ENCODE assay signal across 22 cellular contexts in the genomic region with DNA sequence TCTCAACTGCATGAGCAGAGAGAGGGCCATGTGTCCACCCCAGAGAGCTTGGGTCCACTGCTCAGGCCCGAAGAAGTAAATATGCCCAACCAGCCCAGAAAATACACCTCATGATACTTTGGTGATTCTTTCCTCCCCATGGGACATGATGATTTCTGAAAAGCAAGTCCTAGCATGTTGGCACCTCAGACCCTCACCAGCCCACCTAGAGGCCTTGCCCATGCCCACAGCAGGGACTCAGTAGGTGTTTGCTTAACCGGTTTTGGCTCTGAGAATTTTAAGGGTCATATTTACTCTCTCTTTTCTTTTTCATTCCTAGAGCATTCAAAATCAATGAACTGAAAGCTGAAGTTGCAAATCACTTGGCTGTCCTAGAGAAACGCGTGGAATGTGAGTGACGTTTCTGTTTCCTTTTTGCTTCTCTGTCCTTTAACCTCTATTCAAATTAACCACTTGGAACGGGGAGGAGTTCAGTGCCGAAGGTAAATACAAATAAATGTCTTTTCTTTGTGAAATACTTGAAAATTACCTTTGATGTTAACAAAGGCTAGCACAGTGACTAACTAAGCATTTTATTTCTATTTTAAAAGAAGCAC.
A peak's percentile ranks its signal among the peaks of the same experiment; 100 is the strongest.
DNase-seq lines count a peak whose midpoint lies in the region; ATAC-seq, FAIRE-seq and TF ChIP-seq lines count a peak whose summit lies in the region.
"Had no signal": no experiment of that assay in that cellular context is flagged by ENCODE, and none has a peak within 500 bp of the region (broad histone marks: within the 10 kb centered on the region; RNA-seq: fewer than 3 reads in every experiment).

No MANE protein-coding gene starts in this region.

- DNase-seq in activated effector memory CD4-positive, alpha-beta T cell treated with anti-CD3 and anti-CD28 coated beads, Interleukin-2, amount 50 U/mL, for 16 hours = peak; percentile 31
- DNase-seq in activated effector memory CD4-positive, alpha-beta T cell treated with Interleukin-2 at 50 U/mL for 16 hours = no peak
- no peak for DNase-seq in H1 (ENCODE audit: low read depth in 1 of 2, low spot score in 2 of 2)
- peak; percentile 5 for DNase-seq in midbrain (lab: John Stamatoyannopoulos, UW)
- DNase-seq in NCI-H510A treated with DMSO at 0.1 percent for 48 hours (lab: John Stamatoyannopoulos, UW) = no peak
- DNase-seq in SW 1271 (lab: John Stamatoyannopoulos, UW) = no peak
- DNase-seq: 8988T; activated CD8-positive, alpha-beta T cell treated with anti-CD3 and anti-CD28 coated beads for 36 hours; activated naive CD8-positive, alpha-beta T cell treated with anti-CD3 and anti-CD28 coated beads, Interleukin-2, amount 10 ng/mL, durations not matched to agents 7 days and 5 days; activated T-cell treated with anti-CD3 and anti-CD28 coated beads, Interleukin-2, amount 50 U/mL, for 48 hours; DMS153; left ventricle myocardium inferior; naive B cell; NCI-H1436; NCI-H345; psoas muscle; tibial artery had no signal

- no peak overlapping the region for H2BK12ac ChIP-seq in H1 (ENCODE audit: low read depth, low read length)

- peaks cover 0 to 21% (median 12%) of the 10 kb centered on the region in 4 experiments; a peak in 6 of 8 replicates for H3K36me3 ChIP-seq in H1 (ENCODE audit: control insufficient read depth in 2 of 4, insufficient read depth in 4 of 4, low read length in 3 of 4)
- H3K36me3 ChIP-seq: BLaER1, HAP-1 had no signal

- H3K23me2 ChIP-seq in H1 (ENCODE audit: low read depth, low read length) = no peaks in the 10 kb centered on the region; the same call in 1 of the 2 replicates

- no peak overlapping the region for H3K9ac ChIP-seq in H1 (replicated peaks in 1 of 4; ENCODE audit: extremely low read depth in 1 of 4, low read depth in 3 of 4, low read length in 3 of 4)
- H3K9ac ChIP-seq: BLaER1 had no signal

- peak overlapping the region; percentile 37; the same call in 1 of the 2 replicates for H3K27ac ChIP-seq in H1 (ENCODE audit: low read depth, low read length)
- H3K27ac ChIP-seq: BLaER1, left ventricle myocardium inferior, psoas muscle, tibial artery had no signal

- H3K18ac ChIP-seq in H1 (ENCODE audit: extremely low read depth, low read length) = no peak overlapping the region; the same call in 1 of the 2 replicates

- H3K23ac ChIP-seq in H1 (ENCODE audit: insufficient read length) = no peak overlapping the region

- no peak overlapping the region for H3K4me3 ChIP-seq in H1 (ENCODE audit: extremely low read depth in 1 of 4, insufficient read depth in 2 of 4, low read depth in 3 of 4, low read length in 4 of 4)
- H3K4me3 ChIP-seq: BLaER1, HAP-1, left ventricle myocardium inferior, psoas muscle, tibial artery had no signal

- 0 out of 2 replicates have a peak, but pooled peaks cover 2% of the 10 kb centered on the region for H3K79me1 ChIP-seq in H1 (ENCODE audit: low read depth, low read length)

- H2AFZ ChIP-seq in H1 (ENCODE audit: low read length) = no peak overlapping the region

- no peak overlapping the region for H3K14ac ChIP-seq in H1 (ENCODE audit: insufficient read length)

- no peak overlapping the region for H3K56ac ChIP-seq in H1 (replicated peaks; ENCODE audit: insufficient read length, low read depth, low read length)

- no peak for TF ChIP-seq RAD21 in H1 (IDR thresholded peaks at IDR 0.05 in 1 of 2, conservative IDR thresholded peaks at IDR 0.05 in 1 of 2; ENCODE audit: low read depth in 2 of 2, low read length in 2 of 2)

- 66% methylated on average over 7 of the region's 7 CpGs; no CpG with 5 or more reads in 1 of the 2 experiments for WGBS in H1 (ENCODE audit: extremely low coverage in 1 of 2, insufficient coverage in 1 of 2, insufficient read length in 1 of 2, insufficient replicate concordance in 2 of 2, low coverage in 1 of 2, low lambda C conversion rate in 2 of 2, missing lambda C conversion rate in 1 of 2), 2 experiments

- peaks cover 0 to 1% of the 10 kb centered on the region in 2 experiments for H4K20me1 ChIP-seq in H1 (replicated peaks in 1 of 2; ENCODE audit: control insufficient read depth in 1 of 2, insufficient read depth in 2 of 2, low read length in 2 of 2)
- H4K20me1 ChIP-seq: BLaER1 had no signal

- ATAC-seq in HG03045 (IDR thresholded peaks at IDR 0.05; ENCODE audit: unreplicated experiment) (no peak), HG03354 (IDR thresholded peaks at IDR 0.05; ENCODE audit: poor library complexity, severe bottlenecking, unreplicated experiment) (no peak)
- ATAC-seq: activated CD8-positive, alpha-beta T cell treated with anti-CD3 and anti-CD28 coated beads for 36 hours; psoas muscle; stimulated activated effector memory CD8-positive, alpha-beta T cell treated with anti-CD3 and anti-CD28 coated beads, Interleukin-12 subunit alpha, Interleukin-12 subunit beta, amount 100 ng/mL, for 72 hours had no signal

- H4K5ac ChIP-seq in H1 (ENCODE audit: insufficient read length, low read depth, low read length) = no peak overlapping the region

- H2AK5ac ChIP-seq in H1 (ENCODE audit: low read depth, low read length) = no peak overlapping the region

- H4K91ac ChIP-seq in H1 (replicated peaks; ENCODE audit: insufficient read length, low read length) = no peak overlapping the region

- no peak overlapping the region for H2BK15ac ChIP-seq in H1 (ENCODE audit: low read length)

- H3K4ac ChIP-seq in H1 (replicated peaks; ENCODE audit: insufficient read length, low read depth, low read length) = no peak overlapping the region

- no peak overlapping the region for H2BK120ac ChIP-seq in H1 (replicated peaks; ENCODE audit: low read depth, low read length)

- POLR2A ChIA-PET in H1 (lab: Charles Lee; ENCODE audit: partially characterized antibody) = no interaction called here

- H3K79me2 ChIP-seq in H1 (ENCODE audit: control insufficient read depth in 1 of 2, insufficient read depth in 2 of 2, low read length in 2 of 2) = no peaks in the 10 kb centered on the region

- CTCF ChIA-PET in H1 (lab: Charles Lee; ENCODE audit: partially characterized antibody) = no interaction called here

- no peak overlapping the region for H2BK20ac ChIP-seq in H1 (ENCODE audit: low read length)

- H4K8ac ChIP-seq in H1 (ENCODE audit: extremely low read depth, insufficient read depth, low read length) = no peak overlapping the region

- no peak for TF ChIP-seq POLR2A in H1 (IDR thresholded peaks at IDR 0.05; ENCODE audit: control extremely low read depth in 1 of 2, low read depth in 2 of 2, low read length in 2 of 2)

- FAIRE-seq in H1 (lab: Jason Lieb, UNC) = no peak

- H3K4me2 ChIP-seq in H1 (ENCODE audit: insufficient read depth in 1 of 2, low read depth in 2 of 2, low read length in 2 of 2) = no peak overlapping the region

- peaks cover 2 to 4% (median 2%) of the 10 kb centered on the region in 4 experiments; a peak in 3 of 7 replicates for H3K4me1 ChIP-seq in H1 (replicated peaks in 1 of 4; ENCODE audit: control insufficient read depth in 3 of 4, insufficient read depth in 4 of 4, low read length in 3 of 4)

- H2BK5ac ChIP-seq in H1 (ENCODE audit: low read depth, low read length) = peak overlapping the region; percentile 52; the same call in 1 of the 2 replicates

- no peaks in the 10 kb centered on the region for H3K9me3 ChIP-seq in H1 (ENCODE audit: insufficient read depth in 2 of 2, low read depth in 1 of 2, low read length in 1 of 2)
- H3K9me3 ChIP-seq: HAP-1, psoas muscle, tibial artery had no signal

- no peaks in the 10 kb centered on the region for H3K27me3 ChIP-seq in H1 (replicated peaks in 1 of 4; ENCODE audit: control insufficient read depth in 3 of 4, extremely low read depth in 1 of 4, insufficient read depth in 3 of 4, low read length in 3 of 4)
- H3K27me3 ChIP-seq: BLaER1, tibial artery had no signal

- TF ChIP-seq CTCF in H1 (IDR thresholded peaks at IDR 0.05; ENCODE audit: control extremely low read depth in 1 of 3, insufficient read depth in 1 of 3, low read depth in 1 of 3, low read length in 3 of 3) = no peak

- no peak for TF ChIP-seq EP300 in H1 (IDR thresholded peaks at IDR 0.05; ENCODE audit: borderline replicate concordance in 1 of 2, low read depth in 2 of 2, low read length in 2 of 2)

TF ChIP-seq in H1, 55 proteins besides CTCF, POLR2A, EP300 and RAD21:
- no peak for TF ChIP-seq TCF12 (IDR thresholded peaks at IDR 0.05; ENCODE audit: low read depth, low read length)
- no peak for TF ChIP-seq CHD2 (IDR thresholded peaks at IDR 0.05; ENCODE audit: low read length)
- peak; percentile 58; the same call in 1 of the 2 replicates for TF ChIP-seq TEAD4 (IDR thresholded peaks at IDR 0.05; ENCODE audit: low read depth, low read length)

Comparison
In these comparisons a context has a peak if more than half of its experiments do, and no peak if none do; other contexts are left out.
1. DNase-seq: peak in activated effector memory CD4-positive, alpha-beta T cell treated with anti-CD3 and anti-CD28 coated beads, Interleukin-2, amount 50 U/mL, for 16 hours (single experiment) and midbrain (single experiment); none in activated effector memory CD4-positive, alpha-beta T cell treated with Interleukin-2 at 50 U/mL for 16 hours (single experiment), H1 (0 of 2), NCI-H510A treated with DMSO at 0.1 percent for 48 hours (single experiment) and SW 1271 (0 of 2).